In genomic region chr7:25386311-25386744, GRCh38 we compare ENCODE assay signal across 21 cellular contexts.
DNase-seq lines count a peak whose midpoint lies in the region; ATAC-seq, FAIRE-seq and TF ChIP-seq lines count a peak whose summit lies in the region.
"Had no signal": no experiment of that assay in that cellular context is flagged by ENCODE, and none has a peak within 500 bp of the region (broad histone marks: within the 10 kb centered on the region; RNA-seq: fewer than 3 reads in every experiment).

No MANE protein-coding gene starts in this region.

- DNase-seq in Right ventricle myocardium superior (peak; percentile 41), right atrium auricular region (ENCODE audit: low spot score) (no peak), body of pancreas (peak in 3 of 4 donors; percentile 6 to 43 (median 36)), medulla oblongata (ENCODE audit: extremely low spot score) (peak; percentile 52), uterus (no peak), NAMALWA (ENCODE audit: low spot score) (no peak), H54 (ENCODE audit: insufficient read length, low spot score) (no peak)
- no peak for DNase-seq in activated T-cell treated with anti-CD3 and anti-CD28 coated beads, Interleukin-2, amount 50 U/mL, for 1 hour
- DNase-seq: activated CD4-positive, alpha-beta T cell treated with anti-CD3 and anti-CD28 coated beads, Interleukin-2, amount 10 ng/mL, durations not matched to agents 24 days and 14 days; activated naive CD4-positive, alpha-beta T cell treated with Interleukin-2 at 50 U/mL for 16 hours; activated T-cell treated with anti-CD3 and anti-CD28 coated beads, Interleukin-2, amount 50 U/mL, for 72 hours; CD8-positive, alpha-beta memory T cell; KG1; naive thymus-derived CD4-positive, alpha-beta T cell; PC-3; stimulated activated CD4-positive, alpha-beta T cell treated with anti-CD3 and anti-CD28 coated beads, Interleukin-2, amount 100 ng/mL, for 48 hours; T1000 had no signal

- WGBS in body of pancreas, 2 donors: 19 to 39% methylated on average over 6 of the region's 6 CpGs

- H3K9me3 ChIP-seq in right atrium auricular region: no peaks in the 10 kb centered on the region
- no peaks in the 10 kb centered on the region for H3K9me3 ChIP-seq in body of pancreas
- no peaks in the 10 kb centered on the region for H3K9me3 ChIP-seq in uterus
- H3K9me3 ChIP-seq: A549 had no signal

- peaks cover 0 to 15% of the 10 kb centered on the region in 2 donors for H3K4me1 ChIP-seq in right atrium auricular region
- peaks cover 69% of the 10 kb centered on the region for H3K4me1 ChIP-seq in body of pancreas
- H3K4me1 ChIP-seq in uterus: peaks cover 0 to 15% of the 10 kb centered on the region in 2 donors
- H3K4me1 ChIP-seq: A549 had no signal

- no peak overlapping the region for H3K27ac ChIP-seq in right atrium auricular region
- peak overlapping the region; percentile 39 to 66 (median 52) for H3K27ac ChIP-seq in body of pancreas
- H3K27ac ChIP-seq in uterus: peak overlapping the region; percentile 69 to 79
- H3K27ac ChIP-seq: A549 had no signal

- ATAC-seq in Right ventricle myocardium superior (ENCODE audit: poor library complexity) (peak; percentile 71), body of pancreas (peak; percentile 60)
- ATAC-seq: A549; activated T-cell treated with anti-CD3 and anti-CD28 coated beads, Interleukin-2, amount 50 U/mL, for 72 hours; HCT116; left lobe of liver; naive thymus-derived CD4-positive, alpha-beta T cell; PC-3 had no signal

- H3K4me3 ChIP-seq in right atrium auricular region: no peak overlapping the region
- no peak overlapping the region for H3K4me3 ChIP-seq in body of pancreas
- H3K4me3 ChIP-seq in uterus: no peak overlapping the region
- H3K4me3 ChIP-seq: A549 had no signal

- H3K27me3 ChIP-seq in right atrium auricular region (no peaks in the 10 kb centered on the region), body of pancreas (no peaks in the 10 kb centered on the region), uterus (no peaks in the 10 kb centered on the region)

- H3K36me3 ChIP-seq in right atrium auricular region (no peaks in the 10 kb centered on the region), body of pancreas (replicated peaks in 1 of 2; ENCODE audit: insufficient read depth in 1 of 2, low read depth in 2 of 2) (no peaks in the 10 kb centered on the region), uterus (no peaks in the 10 kb centered on the region)

- intact Hi-C loops in Right ventricle myocardium superior (cut with DNase I) (no loop called here), body of pancreas (cut with DNase I) (loop anchor here (5.0 to 10.0 kb wide), 2 partner anchors 124 to 178 kb away; no protein-coding TSS in a partner anchor), uterus (cut with DNase I; ENCODE audit: low total_unique reads) (loop anchor here (5.0 kb wide), 1 partner anchor 124 kb away; no protein-coding TSS in a partner anchor)

- FAIRE-seq in H54 (lab: Jason Lieb, UNC): no peak
- FAIRE-seq: A549, frontal cortex had no signal

- TF ChIP-seq POLR2A in body of pancreas (IDR thresholded peaks at IDR 0.05) (no peak), uterus (IDR thresholded peaks at IDR 0.05) (no peak), H54 (IDR thresholded peaks at IDR 0.05; ENCODE audit: low read depth, low read length) (no peak)

- TF ChIP-seq CTCF in right atrium auricular region (IDR thresholded peaks at IDR 0.05) (no peak), body of pancreas (IDR thresholded peaks at IDR 0.05) (no peak), uterus (IDR thresholded peaks at IDR 0.05) (no peak)

Comparison
In these comparisons a context has a peak if more than half of its experiments do, and no peak if none do; other contexts are left out.
1. DNase-seq: peak in Right ventricle myocardium superior (single experiment), body of pancreas (3 of 4) and medulla oblongata (single experiment); none in right atrium auricular region (single experiment), uterus (0 of 2), activated T-cell treated with anti-CD3 and anti-CD28 coated beads, Interleukin-2, amount 50 U/mL, for 1 hour (single experiment), NAMALWA (single experiment) and H54 (single experiment).
2. H3K27ac ChIP-seq: peak in body of pancreas (4 of 4) and uterus (2 of 2); none in right atrium auricular region (0 of 2).